ENCODE assay signal across 9 cellular contexts in genomic region chr1:161099090-161099802, GRCh38. TPM values are rescaled to one million over a fixed set of nuclear protein-coding genes. Genes with fewer than 3 reads are reported as not detected.
A peak's percentile ranks its signal among the peaks of the same experiment; 100 is the strongest.
DNase-seq lines count a peak whose midpoint lies in the region; ATAC-seq, FAIRE-seq and TF ChIP-seq lines count a peak whose summit lies in the region.
"Had no signal": no experiment of that assay in that cellular context is flagged by ENCODE, and none has a peak within 500 bp of the region (broad histone marks: within the 10 kb centered on the region; RNA-seq: fewer than 3 reads in every experiment).

No MANE protein-coding gene starts in this region.

- H4K20me1 ChIP-seq in K562 (replicated peaks; ENCODE audit: control insufficient read depth, insufficient read depth, low read length) = no peaks in the 10 kb centered on the region

- H3K36me3 ChIP-seq in K562 (ENCODE audit: control insufficient read depth, insufficient read depth, low read length) = peaks cover 49% of the 10 kb centered on the region
- no peaks in the 10 kb centered on the region for H3K36me3 ChIP-seq in mesendoderm (ENCODE audit: control insufficient read depth, insufficient read depth, low read length)
- H3K36me3 ChIP-seq in upper lobe of left lung = peaks cover 5 to 24% (median 11%) of the 10 kb centered on the region in 4 donors
- peaks cover 0 to 33% of the 10 kb centered on the region in 2 donors for H3K36me3 ChIP-seq in left lung

- FAIRE-seq in K562 (lab: Jason Lieb, UNC) = no peak

- H3K4me1 ChIP-seq in K562 (replicated peaks in 1 of 2; ENCODE audit: control insufficient read depth in 2 of 2, insufficient read depth in 2 of 2, low read length in 2 of 2) = peaks cover 0 to 7% of the 10 kb centered on the region in 2 experiments; a peak in 1 of 5 replicates
- H3K4me1 ChIP-seq in mesendoderm (ENCODE audit: control insufficient read depth, low read depth, low read length) = no peaks in the 10 kb centered on the region
- peaks cover 19 to 30% (median 23%) of the 10 kb centered on the region in 4 donors for H3K4me1 ChIP-seq in upper lobe of left lung
- H3K4me1 ChIP-seq in left lung = peaks cover 14 to 32% of the 10 kb centered on the region in 2 donors

- H3K4ac ChIP-seq in mesendoderm (ENCODE audit: low read depth, low read length) = no peak overlapping the region

- no peak overlapping the region for H3K23ac ChIP-seq in mesendoderm (ENCODE audit: low read length)

- peaks cover 1% of the 10 kb centered on the region; the same call in 1 of the 2 replicates for H3K9me3 ChIP-seq in K562 (replicated peaks; ENCODE audit: control insufficient read depth, insufficient read depth, low read depth, low read length)
- no peaks in the 10 kb centered on the region for H3K9me3 ChIP-seq in upper lobe of left lung
- no peaks in the 10 kb centered on the region for H3K9me3 ChIP-seq in left lung

- WGBS in K562 (ENCODE audit: insufficient coverage, low coverage, missing lambda C conversion rate) = 96% methylated on average over 9 of the region's 9 CpGs
- WGBS in mesendoderm (ENCODE audit: extremely low coverage, insufficient coverage, low lambda C conversion rate) = no CpG with 5 or more reads among the region's 9 CpGs
- 82 to 86% methylated on average over 9 of the region's 9 CpGs for WGBS in upper lobe of left lung, 2 donors

- TF ChIP-seq EP300 in K562 (IDR thresholded peaks at IDR 0.05; ENCODE audit: low read length) = no peak
- no peak for TF ChIP-seq EP300 in upper lobe of left lung (IDR thresholded peaks at IDR 0.05)

- peaks cover 42% of the 10 kb centered on the region for H3K4me1 Mint-ChIP-seq in activated naive CD4-positive, alpha-beta T cell treated with anti-CD3 and anti-CD28 coated beads, Interleukin-2, amount 50 U/mL, for 24 hours

- H2BK15ac ChIP-seq in mesendoderm (replicated peaks; ENCODE audit: low read depth) = no peak overlapping the region

- no peaks in the 10 kb centered on the region for H3K27me3 ChIP-seq in K562 (ENCODE audit: control insufficient read depth in 2 of 2, insufficient read depth in 2 of 2, low read length in 2 of 2)
- H3K27me3 ChIP-seq in mesendoderm (ENCODE audit: insufficient read depth, low read length, poor library complexity) = no peaks in the 10 kb centered on the region
- no peaks in the 10 kb centered on the region for H3K27me3 ChIP-seq in upper lobe of left lung
- H3K27me3 ChIP-seq in left lung = no peaks in the 10 kb centered on the region

- H3K18ac ChIP-seq in mesendoderm (ENCODE audit: low read length) = no peak overlapping the region

- H3K4me3 ChIP-seq in K562 (no peak overlapping the region), mesendoderm (ENCODE audit: low read length) (no peak overlapping the region), upper lobe of left lung (peak overlapping the region in 3 of 4 donors; percentile 59 to 74 (median 73)), left lung (no peak overlapping the region)

- in situ Hi-C loops in K562 (cut with MboI) = loop anchor here (10.0 to 25.0 kb wide), 2 partner anchors 104 to 262 kb away; no protein-coding TSS in a partner anchor

- H3K4me2 ChIP-seq in K562 (ENCODE audit: insufficient read depth, low read length) (no peak overlapping the region), mesendoderm (ENCODE audit: low read length) (peak overlapping the region; percentile 94)

- H3K9ac ChIP-seq in K562 (ENCODE audit: insufficient read depth in 1 of 2, low read depth in 2 of 2, low read length in 2 of 2) (no peak overlapping the region), mesendoderm (ENCODE audit: low read length) (no peak overlapping the region)

- peaks cover 2% of the 10 kb centered on the region for H3K36me3 Mint-ChIP-seq in activated naive CD4-positive, alpha-beta T cell treated with anti-CD3 and anti-CD28 coated beads, Interleukin-2, amount 50 U/mL, for 24 hours

- no peak overlapping the region for H4K8ac ChIP-seq in mesendoderm (ENCODE audit: low read depth, low read length)

- peaks cover 1% of the 10 kb centered on the region for H3K79me1 ChIP-seq in mesendoderm (ENCODE audit: low read length)

- no peak overlapping the region for H4K5ac ChIP-seq in mesendoderm (ENCODE audit: low read length)

- no peak overlapping the region for H2BK5ac ChIP-seq in mesendoderm (ENCODE audit: low read length)

- BruUV-seq in K562 (replicated peaks; lab: Mats Ljungman, UMichigan) = no TSS peak

- TF ChIP-seq POLR2A in K562 (conservative IDR thresholded peaks at IDR 0.05) (peak; percentile 57; the same call in 1 of the 2 replicates), upper lobe of left lung (IDR thresholded peaks at IDR 0.05) (no peak)

- H3K79me2 ChIP-seq in K562 (ENCODE audit: control insufficient read depth, insufficient read depth, low read length) (peaks cover 9% of the 10 kb centered on the region; the same call in 2 of the 3 replicates), mesendoderm (ENCODE audit: control insufficient read depth, insufficient read depth, low read length) (no peaks in the 10 kb centered on the region)

- no peak overlapping the region for H2BK120ac ChIP-seq in mesendoderm (ENCODE audit: low read depth, low read length)

- H3K27ac ChIP-seq in K562 (ENCODE audit: extremely low read depth, low read depth, low read length) (no peak overlapping the region), mesendoderm (ENCODE audit: low read depth, low read length) (no peak overlapping the region), upper lobe of left lung (no peak overlapping the region), left lung (no peak overlapping the region)

- no peaks in the 10 kb centered on the region for H3K9me3 Mint-ChIP-seq in activated naive CD4-positive, alpha-beta T cell treated with anti-CD3 and anti-CD28 coated beads, Interleukin-2, amount 50 U/mL, for 24 hours

- no peak for DNase-seq in activated naive CD4-positive, alpha-beta T cell treated with anti-CD3 and anti-CD28 coated beads, Interleukin-2, amount 50 U/mL, for 16 hours
- no peak for DNase-seq in K562 (ENCODE audit: extremely low read depth in 1 of 4, low spot score in 3 of 4)
- DNase-seq in mesendoderm = no peak
- no peak for DNase-seq in upper lobe of left lung
- no peak for DNase-seq in SIG-M5 (lab: John Stamatoyannopoulos, UW)
- no peak for DNase-seq in left lung
- DNase-seq: NCI-H146 had no signal

- no peaks in the 10 kb centered on the region for H3K27me3 Mint-ChIP-seq in activated naive CD4-positive, alpha-beta T cell treated with anti-CD3 and anti-CD28 coated beads, Interleukin-2, amount 50 U/mL, for 24 hours

- no peaks in the 10 kb centered on the region for H3K9me1 ChIP-seq in K562 (ENCODE audit: control insufficient read depth, insufficient read depth, low read length)

- intact Hi-C loops in K562 (cut with micrococcal nuclease) = loop anchor here (5.0 kb wide), 1 partner anchor 262 kb away; no protein-coding TSS in a partner anchor
- intact Hi-C loops in left lung (cut with DNase I) = loop anchor here in 1 of 2 donors (5.0 kb wide), 1 partner anchor 102 kb away; no protein-coding TSS in a partner anchor

- no peak overlapping the region for H2AFZ ChIP-seq in K562 (ENCODE audit: low read depth, low read length)

- H3K56ac ChIP-seq in mesendoderm (ENCODE audit: low read length) = peak overlapping the region; percentile 60

- CTCF ChIA-PET in K562 (lab: Yijun Ruan, JAX; ENCODE audit: low intra/inter-chr PET ratio) = interaction anchor here (0.6 kb wide), 1 partner anchor 46 kb away, joined by 3 read pairs; no protein-coding TSS in a partner anchor

- POLR2A ChIA-PET in K562 (lab: Yijun Ruan, JAX) = interaction anchor here (0.5 to 1.3 kb wide), 10 partner anchors 13 to 914 kb away, joined by 3 to 6 read pairs (median 4); partner anchors contain the start of gene UFC1

- ATAC-seq in K562 (peak; percentile 9; the same call in 1 of the 3 replicates), upper lobe of left lung (ENCODE audit: low FRiP score in 2 of 2) (no peak), GM21526 (IDR thresholded peaks at IDR 0.05; ENCODE audit: low FRiP score, unreplicated experiment) (no peak), left lung (no peak)

- H3K27ac Mint-ChIP-seq in activated naive CD4-positive, alpha-beta T cell treated with anti-CD3 and anti-CD28 coated beads, Interleukin-2, amount 50 U/mL, for 24 hours = peak overlapping the region; percentile 88

- no peak overlapping the region for H2AK5ac ChIP-seq in mesendoderm (ENCODE audit: low read length)

- TF ChIP-seq CTCF in K562 (IDR thresholded peaks at IDR 0.05 in 2 of 3, conservative IDR thresholded peaks at IDR 0.05 in 1 of 3; ENCODE audit: insufficient read depth in 2 of 3, low read depth in 1 of 3, low read length in 3 of 3) (no peak), upper lobe of left lung (IDR thresholded peaks at IDR 0.05) (no peak), left lung (IDR thresholded peaks at IDR 0.05) (no peak)

- no peak for TF ChIP-seq RAD21 in K562 (CRISPR knock-in tag; conservative IDR thresholded peaks at IDR 0.05 in 1 of 2, IDR thresholded peaks at IDR 0.05 in 1 of 2)

- H3K4me3 Mint-ChIP-seq in activated naive CD4-positive, alpha-beta T cell treated with anti-CD3 and anti-CD28 coated beads, Interleukin-2, amount 50 U/mL, for 24 hours = peak overlapping the region; percentile 86

RNA-seq across cellular contexts. Expression of gene KLHDC9, which starts 1.1 kb away (rescaled TPM):
- total RNA-seq in K562 (2011; cell fraction: chromatin; rRNA removed; ENCODE audit: low replicate concordance) = not detected in 2 replicates
- total RNA-seq in K562 (2011; cell fraction: nucleolus; rRNA removed) = not detected in 2 replicates
- not detected in 2 replicates for total RNA-seq in K562 (2011; cell fraction: nucleoplasm; rRNA removed)
- total RNA-seq in K562 (2014; rRNA removed) (not detected in 2 replicates), K562 (2014; rRNA removed; fragmentation: Illumina TruSeq; extraction: Trizol) (not detected in 2 replicates), K562 (2015; rRNA removed; fragmentation: Illumina TruSeq; extraction: Trizol) (not detected in 2 replicates), K562 (2021) (not detected in 2 replicates), upper lobe of left lung (10 to 100 TPM in 1 of 6 donors, 1 to 10 TPM in 4, not detected in 1; 6.5 to 12.3 (median 7.4) TPM), left lung (10 to 100 TPM in 1 of 2 donors, 1 to 10 TPM in 1; 4.5 to 10.3 TPM)
- polyA plus RNA-seq in K562 (2011; rRNA removed) (not detected in 2 replicates), K562 (2014; fragmentation: Illumina TruSeq; extraction: Trizol) (not detected in 2 replicates), K562 (2014; fragmentation: Nextera tagmentation; extraction: Ambion mirVana) (not detected), K562 (2014; rRNA removed) (not detected in 2 replicates)
- not detected in 2 replicates for polyA plus RNA-seq in K562 (2011; cell fraction: cytosol; rRNA removed)
- polyA plus RNA-seq in K562 (2011; cell fraction: nucleus; rRNA removed) = not detected in 2 replicates
- polyA plus RNA-seq in K562 (2012) = not detected in 2 replicates
- polyA minus RNA-seq in K562 (2011; rRNA and poly(A)+ RNA removed) = not detected in 2 replicates
- not detected in 2 replicates for polyA minus RNA-seq in K562 (2011; cell fraction: cytosol; rRNA and poly(A)+ RNA removed)
- not detected in 2 replicates for polyA minus RNA-seq in K562 (2011; cell fraction: nucleus; rRNA and poly(A)+ RNA removed)
- polyA plus RNA-seq in mesendoderm (2013, experiment 1 of 2) = 3.8 TPM
- polyA plus RNA-seq in mesendoderm (2013, experiment 2 of 2) = 3.7 TPM

RNA-seq across cellular contexts. Expression of gene NECTIN4, which starts 9.9 kb away (rescaled TPM):
- total RNA-seq in K562 (2011; cell fraction: chromatin; rRNA removed; ENCODE audit: low replicate concordance) = 0.16 and 0.25 TPM in 2 replicates
- total RNA-seq in K562 (2011; cell fraction: nucleolus; rRNA removed) = not detected in 2 replicates
- not detected in 2 replicates for total RNA-seq in K562 (2011; cell fraction: nucleoplasm; rRNA removed)
- total RNA-seq in K562 (2014; rRNA removed) (not detected in 2 replicates), K562 (2014; rRNA removed; fragmentation: Illumina TruSeq; extraction: Trizol) (not detected in 2 replicates), K562 (2015; rRNA removed; fragmentation: Illumina TruSeq; extraction: Trizol) (not detected in 2 replicates), K562 (2021) (0.09 TPM in 1 of 2 replicates, not detected in the other), upper lobe of left lung (10 to 100 TPM in 4 of 6 donors, 1 to 10 TPM in 2; 5.2 to 19.9 (median 12.1) TPM), left lung (1 to 10 TPM; 5.6 to 9.6 TPM)
- polyA plus RNA-seq in K562 (2011; rRNA removed) (0.01 TPM in 1 of 2 replicates, not detected in the other), K562 (2014; fragmentation: Illumina TruSeq; extraction: Trizol) (not detected in 2 replicates), K562 (2014; fragmentation: Nextera tagmentation; extraction: Ambion mirVana) (not detected), K562 (2014; rRNA removed) (0.09 TPM in 1 of 2 replicates, not detected in the other)
- 0.01 and 0.13 TPM in 2 replicates for polyA plus RNA-seq in K562 (2011; cell fraction: cytosol; rRNA removed)
- polyA plus RNA-seq in K562 (2011; cell fraction: nucleus; rRNA removed) = 0.10 and 0.18 TPM in 2 replicates
- polyA plus RNA-seq in K562 (2012) = 0.07 and 0.12 TPM in 2 replicates
- polyA minus RNA-seq in K562 (2011; rRNA and poly(A)+ RNA removed) = not detected in 2 replicates
- not detected in 2 replicates for polyA minus RNA-seq in K562 (2011; cell fraction: cytosol; rRNA and poly(A)+ RNA removed)
- 0.27 TPM in 1 of 2 replicates, not detected in the other for polyA minus RNA-seq in K562 (2011; cell fraction: nucleus; rRNA and poly(A)+ RNA removed)
- 0.24 TPM for polyA plus RNA-seq in mesendoderm (2013, experiment 1 of 2)
- 0.22 TPM for polyA plus RNA-seq in mesendoderm (2013, experiment 2 of 2)

RNA-seq across cellular contexts. Expression of gene PFDN2, which starts 18.6 kb away (rescaled TPM):
- total RNA-seq in K562 (2011; cell fraction: chromatin; rRNA removed; ENCODE audit: low replicate concordance) = 7.8 and 9.5 TPM in 2 replicates
- total RNA-seq in K562 (2011; cell fraction: nucleolus; rRNA removed) = 11.7 and 12.6 TPM in 2 replicates
- total RNA-seq in K562 (2011; cell fraction: nucleoplasm; rRNA removed) = 12.9 and 15.2 TPM in 2 replicates
- total RNA-seq in K562 (2014; rRNA removed) (154 and 172 TPM in 2 replicates), K562 (2014; rRNA removed; fragmentation: Illumina TruSeq; extraction: Trizol) (101 and 120 TPM in 2 replicates), K562 (2015; rRNA removed; fragmentation: Illumina TruSeq; extraction: Trizol) (104 TPM in 2 replicates), K562 (2021) (142 and 144 TPM in 2 replicates), upper lobe of left lung (10 to 100 TPM; 17.8 to 55.9 (median 41.4) TPM), left lung (10 to 100 TPM; 42.5 to 47.9 TPM)
- polyA plus RNA-seq in K562 (2011; rRNA removed) (120 and 176 TPM in 2 replicates), K562 (2014; fragmentation: Illumina TruSeq; extraction: Trizol) (181 and 235 TPM in 2 replicates), K562 (2014; fragmentation: Nextera tagmentation; extraction: Ambion mirVana) (10 to 100 TPM; 50.2 to 77.1 TPM), K562 (2014; rRNA removed) (335 and 361 TPM in 2 replicates)
- 84.9 and 146 TPM in 2 replicates for polyA plus RNA-seq in K562 (2011; cell fraction: cytosol; rRNA removed)
- 22.6 and 36.2 TPM in 2 replicates for polyA plus RNA-seq in K562 (2011; cell fraction: nucleus; rRNA removed)
- 171 and 265 TPM in 2 replicates for polyA plus RNA-seq in K562 (2012)
- polyA minus RNA-seq in K562 (2011; rRNA and poly(A)+ RNA removed) = 107 and 130 TPM in 2 replicates
- 25.7 and 27.9 TPM in 2 replicates for polyA minus RNA-seq in K562 (2011; cell fraction: cytosol; rRNA and poly(A)+ RNA removed)
- polyA minus RNA-seq in K562 (2011; cell fraction: nucleus; rRNA and poly(A)+ RNA removed) = 4.8 and 15.6 TPM in 2 replicates
- polyA plus RNA-seq in mesendoderm (2013, experiment 1 of 2) = 308 TPM
- 280 TPM for polyA plus RNA-seq in mesendoderm (2013, experiment 2 of 2)

RNA-seq across cellular contexts. Expression of gene NIT1, which starts 18.7 kb away (rescaled TPM):
- 50.4 and 95.6 TPM in 2 replicates for total RNA-seq in K562 (2011; cell fraction: chromatin; rRNA removed; ENCODE audit: low replicate concordance)
- total RNA-seq in K562 (2011; cell fraction: nucleolus; rRNA removed) = 57.4 and 67.9 TPM in 2 replicates
- 49.4 and 62.0 TPM in 2 replicates for total RNA-seq in K562 (2011; cell fraction: nucleoplasm; rRNA removed)
- total RNA-seq in K562 (2014; rRNA removed) (23.1 and 29.3 TPM in 2 replicates), K562 (2014; rRNA removed; fragmentation: Illumina TruSeq; extraction: Trizol) (30.2 and 30.9 TPM in 2 replicates), K562 (2015; rRNA removed; fragmentation: Illumina TruSeq; extraction: Trizol) (25.6 and 27.4 TPM in 2 replicates), K562 (2021) (35.9 and 41.0 TPM in 2 replicates), upper lobe of left lung (10 to 100 TPM; 21.2 to 62.9 (median 40.7) TPM), left lung (10 to 100 TPM; 38.7 to 40.2 TPM)
- polyA plus RNA-seq in K562 (2011; rRNA removed) (18.4 and 25.1 TPM in 2 replicates), K562 (2014; fragmentation: Illumina TruSeq; extraction: Trizol) (48.9 and 49.2 TPM in 2 replicates), K562 (2014; fragmentation: Nextera tagmentation; extraction: Ambion mirVana) (10 to 100 TPM; 69.8 to 76.0 TPM), K562 (2014; rRNA removed) (33.7 and 35.5 TPM in 2 replicates)
- 26.0 and 39.0 TPM in 2 replicates for polyA plus RNA-seq in K562 (2011; cell fraction: cytosol; rRNA removed)
- polyA plus RNA-seq in K562 (2011; cell fraction: nucleus; rRNA removed) = 90.2 and 129 TPM in 2 replicates
- 33.6 and 64.4 TPM in 2 replicates for polyA plus RNA-seq in K562 (2012)
- 15.2 and 18.3 TPM in 2 replicates for polyA minus RNA-seq in K562 (2011; rRNA and poly(A)+ RNA removed)
- 9.4 and 14.5 TPM in 2 replicates for polyA minus RNA-seq in K562 (2011; cell fraction: cytosol; rRNA and poly(A)+ RNA removed)
- 27.5 and 36.8 TPM in 2 replicates for polyA minus RNA-seq in K562 (2011; cell fraction: nucleus; rRNA and poly(A)+ RNA removed)
- polyA plus RNA-seq in mesendoderm (2013, experiment 1 of 2) = 26.3 TPM
- 27.9 TPM for polyA plus RNA-seq in mesendoderm (2013, experiment 2 of 2)

RNA-seq across cellular contexts. Expression of gene ARHGAP30, which starts 29.6 kb away (rescaled TPM):
- 0.12 and 0.28 TPM in 2 replicates for total RNA-seq in K562 (2011; cell fraction: chromatin; rRNA removed; ENCODE audit: low replicate concordance)
- 0.13 and 0.17 TPM in 2 replicates for total RNA-seq in K562 (2011; cell fraction: nucleolus; rRNA removed)
- 0.15 TPM in 1 of 2 replicates, not detected in the other for total RNA-seq in K562 (2011; cell fraction: nucleoplasm; rRNA removed)
- total RNA-seq in K562 (2014; rRNA removed) = 0.04 and 0.73 TPM in 2 replicates
- 0.06 and 0.07 TPM in 2 replicates for total RNA-seq in K562 (2014; rRNA removed; fragmentation: Illumina TruSeq; extraction: Trizol)
- 0.04 and 0.07 TPM in 2 replicates for total RNA-seq in K562 (2015; rRNA removed; fragmentation: Illumina TruSeq; extraction: Trizol)
- total RNA-seq in K562 (2021) = 0.35 and 0.42 TPM in 2 replicates
- polyA plus RNA-seq in K562 (2011; rRNA removed) = 0.12 and 0.20 TPM in 2 replicates
- polyA plus RNA-seq in K562 (2011; cell fraction: cytosol; rRNA removed) = 0.15 and 0.58 TPM in 2 replicates
- polyA plus RNA-seq in K562 (2011; cell fraction: nucleus; rRNA removed) = 0.10 and 0.28 TPM in 2 replicates
- 0.21 and 0.39 TPM in 2 replicates for polyA plus RNA-seq in K562 (2012)
- 0.11 and 0.12 TPM in 2 replicates for polyA plus RNA-seq in K562 (2014; fragmentation: Illumina TruSeq; extraction: Trizol)
- polyA plus RNA-seq in K562 (2014; fragmentation: Nextera tagmentation; extraction: Ambion mirVana) = under 1 TPM; 0.01 to 0.03 TPM
- 0.17 and 0.18 TPM in 2 replicates for polyA plus RNA-seq in K562 (2014; rRNA removed)
- 0.09 and 0.14 TPM in 2 replicates for polyA minus RNA-seq in K562 (2011; rRNA and poly(A)+ RNA removed)
- 0.19 TPM in 1 of 2 replicates, not detected in the other for polyA minus RNA-seq in K562 (2011; cell fraction: cytosol; rRNA and poly(A)+ RNA removed)
- not detected in 2 replicates for polyA minus RNA-seq in K562 (2011; cell fraction: nucleus; rRNA and poly(A)+ RNA removed)
- polyA plus RNA-seq in mesendoderm (2013, experiment 1 of 2) = 0.56 TPM
- 0.55 TPM for polyA plus RNA-seq in mesendoderm (2013, experiment 2 of 2)
- total RNA-seq in upper lobe of left lung = 10 to 100 TPM; 26.8 to 69.9 (median 51.2) TPM
- 10 to 100 TPM; 18.8 to 57.7 TPM for total RNA-seq in left lung

Comparison
In these comparisons a context has a peak if more than half of its experiments do, and no peak if none do; other contexts are left out.
1. H3K4me3 ChIP-seq: peak in upper lobe of left lung (3 of 4); none in K562 (single experiment), mesendoderm (single experiment) and left lung (0 of 2).
2. RNA of gene NECTIN4, which starts 9.9 kb away (total RNA-seq): 5.2 to 19.9 TPM in upper lobe of left lung and 5.6 to 9.6 TPM in left lung; 0.09 to 0.25 TPM in K562; every median in the first group is over 4 times any median in the second.